8 cellular contexts compared by ENCODE assay signal in genomic region chr14:39107624-39108023, GRCh38. TPM values are rescaled to one million over a fixed set of nuclear protein-coding genes. Genes with fewer than 3 reads are reported as not detected.
DNase-seq lines count a peak whose midpoint lies in the region; ATAC-seq lines count a peak whose summit lies in the region.

No MANE protein-coding gene starts in this region.

- ATAC-seq in HG03280 (IDR thresholded peaks at IDR 0.05; ENCODE audit: unreplicated experiment) = peak; percentile 27

- intact Hi-C loops in posterior vena cava (cut with DNase I) = no loop called here

- DNase-seq in NCI-H82 (lab: John Stamatoyannopoulos, UW) (peak; percentile 30), NCI-H82 treated with DMSO at 0.1 percent for 48 hours (lab: John Stamatoyannopoulos, UW; ENCODE audit: unreplicated experiment) (no peak), OCI-M1 (lab: John Stamatoyannopoulos, UW) (peak; percentile 63), fibroblast of gingiva (ENCODE audit: low read depth) (peak; percentile 9), middle frontal gyrus (ENCODE audit: extremely low spot score, low spot score) (no peak), posterior vena cava (ENCODE audit: low spot score) (no peak)
- no peak for DNase-seq in stimulated activated CD4-positive, alpha-beta T cell treated with anti-CD3 and anti-CD28 coated beads, Interleukin-4, amount 100 ng/mL, for 24 hours

RNA-seq across cellular contexts. Expression of gene SEC23A, which starts 4.6 kb away (rescaled TPM):
- 100 to 1,000 TPM; 176 to 207 TPM for total RNA-seq in posterior vena cava

RNA-seq across cellular contexts. Expression of gene GEMIN2, which starts 6.5 kb away (rescaled TPM):
- total RNA-seq in posterior vena cava = 10 to 100 TPM in 1 of 2 donors, 1 to 10 TPM in 1; 9.6 to 12.7 TPM

Comparison
In these comparisons a context has a peak if more than half of its experiments do, and no peak if none do; other contexts are left out.
1. DNase-seq: peak in NCI-H82 (single experiment), OCI-M1 (single experiment) and fibroblast of gingiva (single experiment); none in NCI-H82 treated with DMSO at 0.1 percent for 48 hours (single experiment), middle frontal gyrus (single experiment), stimulated activated CD4-positive, alpha-beta T cell treated with anti-CD3 and anti-CD28 coated beads, Interleukin-4, amount 100 ng/mL, for 24 hours (single experiment) and posterior vena cava (single experiment).